Comparison of ENCODE assay signal across 12 cellular contexts in the genomic region with DNA sequence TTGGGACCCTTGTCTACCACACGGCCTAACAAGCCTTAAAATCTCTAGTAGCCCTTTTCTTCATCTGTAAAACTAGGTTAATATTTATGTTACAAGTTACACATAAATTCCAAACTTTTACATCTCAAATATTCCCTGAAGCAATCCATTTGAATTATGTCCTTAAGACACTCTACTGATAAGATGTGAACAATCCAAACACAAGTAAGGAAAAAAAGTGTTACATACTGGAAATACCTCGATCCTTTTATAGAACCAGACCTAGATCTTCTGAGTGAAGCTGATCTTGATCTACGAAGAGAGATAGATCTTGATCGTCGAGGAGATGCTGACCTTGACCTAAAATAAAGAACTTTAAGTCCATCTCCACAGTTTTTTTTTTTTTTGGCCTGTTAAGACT. TPM values are rescaled to one million over a fixed set of nuclear protein-coding genes. Genes with fewer than 3 reads are reported as not detected.
DNase-seq lines count a peak whose midpoint lies in the region; ATAC-seq and TF ChIP-seq lines count a peak whose summit lies in the region.
"Had no signal": no experiment of that assay in that cellular context is flagged by ENCODE, and none has a peak within 500 bp of the region (broad histone marks: within the 10 kb centered on the region; RNA-seq: fewer than 3 reads in every experiment).

No MANE protein-coding gene starts in this region.

- no peak for TF ChIP-seq CTCF in BE2C (IDR thresholded peaks at IDR 0.05; ENCODE audit: low read depth, low read length)
- no peak for TF ChIP-seq CTCF in HFFc6 (IDR thresholded peaks at IDR 0.05)
- TF ChIP-seq CTCF in WERI-Rb-1 (IDR thresholded peaks at IDR 0.05; ENCODE audit: low read depth, low read length) = no peak

- no peak for DNase-seq in BE2C
- no peak for DNase-seq in HFFc6
- DNase-seq in activated naive CD8-positive, alpha-beta T cell treated with anti-CD3 and anti-CD28 coated beads for 36 hours = no peak
- DNase-seq in mesendoderm = no peak
- no peak for DNase-seq in WERI-Rb-1
- DNase-seq in central memory CD4-positive, alpha-beta T cell = no peak
- DNase-seq: activated effector memory CD4-positive, alpha-beta T cell treated with Interleukin-2 at 50 U/mL for 16 hours; NCI-H446; stimulated activated CD8-positive, alpha-beta memory T cell treated with anti-CD3 and anti-CD28 coated beads, Interleukin-4, amount 100 ng/mL, for 48 hours; SW 1271 had no signal

- H3K36me3 ChIP-seq in BE2C (peaks cover 78% of the 10 kb centered on the region), mesendoderm (ENCODE audit: control insufficient read depth, insufficient read depth, low read length) (peaks cover 17% of the 10 kb centered on the region), WERI-Rb-1 (peaks cover 83% of the 10 kb centered on the region)

- ATAC-seq in GM18868 (IDR thresholded peaks at IDR 0.05; ENCODE audit: unreplicated experiment) (no peak), HG03354 (IDR thresholded peaks at IDR 0.05; ENCODE audit: poor library complexity, severe bottlenecking, unreplicated experiment) (no peak)

- H2BK5ac ChIP-seq in mesendoderm (ENCODE audit: low read length) = no peak overlapping the region

- WGBS in mesendoderm (ENCODE audit: extremely low coverage, insufficient coverage, low lambda C conversion rate) = no CpG with 5 or more reads among the region's 5 CpGs

- H3K27me3 ChIP-seq in BE2C (no peaks in the 10 kb centered on the region), mesendoderm (ENCODE audit: insufficient read depth, low read length, poor library complexity) (no peaks in the 10 kb centered on the region), WERI-Rb-1 (ENCODE audit: insufficient read depth, low read depth, severe bottlenecking) (no peaks in the 10 kb centered on the region)

- H3K4me2 ChIP-seq in mesendoderm (ENCODE audit: low read length) = no peak overlapping the region

- H3K18ac ChIP-seq in mesendoderm (ENCODE audit: low read length) = no peak overlapping the region

- H3K56ac ChIP-seq in mesendoderm (ENCODE audit: low read length) = no peak overlapping the region

- peaks cover 53% of the 10 kb centered on the region for H3K79me2 ChIP-seq in mesendoderm (ENCODE audit: control insufficient read depth, insufficient read depth, low read length)

- H2AK5ac ChIP-seq in mesendoderm (ENCODE audit: low read length) = no peak overlapping the region

- no peak overlapping the region for H2BK120ac ChIP-seq in mesendoderm (ENCODE audit: low read depth, low read length)

- H2BK15ac ChIP-seq in mesendoderm (replicated peaks; ENCODE audit: low read depth) = no peak overlapping the region

- H3K9ac ChIP-seq in mesendoderm (ENCODE audit: low read length) = peak overlapping the region; percentile 34

- H3K27me3 Mint-ChIP-seq in HFFc6 (ENCODE audit: insufficient read depth) = peaks cover 10% of the 10 kb centered on the region
- H3K27me3 Mint-ChIP-seq in activated naive CD8-positive, alpha-beta T cell treated with anti-CD3 and anti-CD28 coated beads for 36 hours = peaks cover 11% of the 10 kb centered on the region

- H3K27ac ChIP-seq in mesendoderm (ENCODE audit: low read depth, low read length) = no peak overlapping the region
- no peak overlapping the region for H3K27ac ChIP-seq in WERI-Rb-1

- H3K36me3 Mint-ChIP-seq in HFFc6 (ENCODE audit: low read depth) = peaks cover 73% of the 10 kb centered on the region
- H3K36me3 Mint-ChIP-seq in activated naive CD8-positive, alpha-beta T cell treated with anti-CD3 and anti-CD28 coated beads for 36 hours = peaks cover 76% of the 10 kb centered on the region

- peaks cover 16% of the 10 kb centered on the region for H3K4me1 ChIP-seq in BE2C
- H3K4me1 ChIP-seq in mesendoderm (ENCODE audit: control insufficient read depth, low read depth, low read length) = no peaks in the 10 kb centered on the region

- H3K23ac ChIP-seq in mesendoderm (ENCODE audit: low read length) = no peak overlapping the region

- peak overlapping the region; percentile 80 for H3K27ac Mint-ChIP-seq in HFFc6
- peak overlapping the region; percentile 87 for H3K27ac Mint-ChIP-seq in activated naive CD8-positive, alpha-beta T cell treated with anti-CD3 and anti-CD28 coated beads for 36 hours

- no peak overlapping the region for H3K4ac ChIP-seq in mesendoderm (ENCODE audit: low read depth, low read length)

- peaks cover 5% of the 10 kb centered on the region for H3K9me3 Mint-ChIP-seq in HFFc6
- H3K9me3 Mint-ChIP-seq in activated naive CD8-positive, alpha-beta T cell treated with anti-CD3 and anti-CD28 coated beads for 36 hours = peaks cover 3% of the 10 kb centered on the region

- H3K9me3 ChIP-seq in BE2C (no peaks in the 10 kb centered on the region), WERI-Rb-1 (ENCODE audit: severe bottlenecking) (no peaks in the 10 kb centered on the region)

- H3K4me3 Mint-ChIP-seq in HFFc6 = peak overlapping the region; percentile 93
- H3K4me3 Mint-ChIP-seq in activated naive CD8-positive, alpha-beta T cell treated with anti-CD3 and anti-CD28 coated beads for 36 hours = peak overlapping the region; percentile 99

- peaks cover 69% of the 10 kb centered on the region for H3K4me1 Mint-ChIP-seq in HFFc6 (ENCODE audit: low read depth)
- peaks cover 70% of the 10 kb centered on the region for H3K4me1 Mint-ChIP-seq in activated naive CD8-positive, alpha-beta T cell treated with anti-CD3 and anti-CD28 coated beads for 36 hours

- H3K4me3 ChIP-seq in BE2C (ENCODE audit: low read depth, low read length) (peak overlapping the region; percentile 79), mesendoderm (ENCODE audit: low read length) (no peak overlapping the region), WERI-Rb-1 (ENCODE audit: low read depth, low read length) (no peak overlapping the region)

- peaks cover 2% of the 10 kb centered on the region for H3K79me1 ChIP-seq in mesendoderm (ENCODE audit: low read length)

- peak overlapping the region; percentile 15 for H4K8ac ChIP-seq in mesendoderm (ENCODE audit: low read depth, low read length)

- no peak overlapping the region for H4K5ac ChIP-seq in mesendoderm (ENCODE audit: low read length)

RNA-seq across cellular contexts. Expression of a gene that starts 3.3 kb away (rescaled TPM):
- 228 TPM for polyA plus RNA-seq in BE2C (2012; ENCODE audit: insufficient read depth, insufficient read length, low read depth)
- total RNA-seq in HFFc6 (2021; fragmentation: NEBNext Ultra II Directional; extraction: Animal tissue kit (Norgen Biotek cat#: 25700)) = 100 to 1,000 TPM; 120 to 153 (median 147) TPM
- total RNA-seq in activated naive CD8-positive, alpha-beta T cell treated with anti-CD3 and anti-CD28 coated beads for 36 hours = 100 to 1,000 TPM; 381 to 392 TPM
- polyA plus RNA-seq in mesendoderm (2013, experiment 1 of 2) = 517 TPM
- 531 TPM for polyA plus RNA-seq in mesendoderm (2013, experiment 2 of 2)

RNA-seq across cellular contexts. Expression of a gene that starts 30.2 kb away (rescaled TPM):
- polyA plus RNA-seq in BE2C (2012; ENCODE audit: insufficient read depth, insufficient read length, low read depth) = 23.5 TPM
- total RNA-seq in HFFc6 (2021; fragmentation: NEBNext Ultra II Directional; extraction: Animal tissue kit (Norgen Biotek cat#: 25700)) = 10 to 100 TPM; 17.0 to 23.2 (median 20.1) TPM
- 10 to 100 TPM; 38.6 to 43.3 TPM for total RNA-seq in activated naive CD8-positive, alpha-beta T cell treated with anti-CD3 and anti-CD28 coated beads for 36 hours
- polyA plus RNA-seq in mesendoderm (2013, experiment 1 of 2) = 16.9 TPM
- 17.8 TPM for polyA plus RNA-seq in mesendoderm (2013, experiment 2 of 2)
